Comparison of ENCODE assay signal across 8 cellular contexts in the genomic region with DNA sequence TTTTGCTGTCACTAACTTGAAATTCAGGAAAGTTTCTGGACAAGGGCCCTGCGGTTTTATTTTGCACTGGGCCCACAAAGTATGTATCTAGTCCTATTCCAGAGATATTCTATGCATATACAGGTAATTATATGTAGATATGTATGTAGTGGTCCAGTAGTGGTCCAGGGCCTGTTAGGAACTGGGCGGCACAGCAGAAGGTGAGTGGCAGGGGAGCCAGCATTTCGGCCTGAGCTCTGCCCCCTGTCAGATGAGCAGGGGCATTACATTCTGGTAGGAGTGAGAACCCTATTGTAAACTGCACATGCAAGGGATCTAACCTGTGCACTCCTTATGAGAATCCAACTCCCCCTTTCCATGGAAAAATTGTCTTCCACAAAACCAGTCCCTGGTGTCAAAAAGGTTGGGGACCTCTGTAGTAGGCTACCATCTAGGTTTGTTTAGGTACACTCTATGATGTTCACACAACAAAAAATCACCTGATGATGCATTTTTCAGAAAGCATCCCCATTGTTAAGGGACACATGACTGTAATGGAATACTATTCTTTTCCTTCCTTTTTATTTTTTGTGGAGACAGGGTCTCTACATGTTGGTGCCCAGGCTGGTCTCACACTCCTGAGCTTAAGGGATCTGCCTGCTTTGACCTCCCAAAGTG. TPM values are rescaled to one million over a fixed set of nuclear protein-coding genes. Genes with fewer than 3 reads are reported as not detected.
DNase-seq lines count a peak whose midpoint lies in the region; ATAC-seq and TF ChIP-seq lines count a peak whose summit lies in the region.

No MANE protein-coding gene starts in this region.

- no peaks in the 10 kb centered on the region for H3K9me3 Mint-ChIP-seq in activated CD4-positive, alpha-beta memory T cell treated with anti-CD3 and anti-CD28 coated beads for 36 hours

- H3K4me3 ChIP-seq in lower lobe of right lung (peak overlapping the region; percentile 14), right cardiac atrium (ENCODE audit: low read length) (no peak overlapping the region)

- DNase-seq in Daoy (ENCODE audit: low read depth): peak; percentile 34
- peak; percentile 22 for DNase-seq in HuH-7.5 (ENCODE audit: low spot score)
- DNase-seq in activated CD4-positive, alpha-beta memory T cell treated with anti-CD3 and anti-CD28 coated beads for 36 hours: peak; percentile 32
- no peak for DNase-seq in lower lobe of right lung
- DNase-seq in right cardiac atrium: no peak
- no peak for DNase-seq in OCI-M2 (lab: John Stamatoyannopoulos, UW; ENCODE audit: unreplicated experiment)

- H3K27me3 ChIP-seq in lower lobe of right lung (ENCODE audit: low read depth) (no peaks in the 10 kb centered on the region), right cardiac atrium (ENCODE audit: control insufficient read depth, insufficient read depth) (no peaks in the 10 kb centered on the region)

- WGBS in right cardiac atrium: 68% methylated on average over 3 of the region's 3 CpGs

- H3K4me1 ChIP-seq in lower lobe of right lung: peaks cover 44% of the 10 kb centered on the region
- H3K4me1 ChIP-seq in right cardiac atrium (ENCODE audit: control insufficient read depth, insufficient read depth, low read length): peaks cover 9% of the 10 kb centered on the region

- CTCF ChIA-PET in activated CD4-positive, alpha-beta memory T cell treated with anti-CD3 and anti-CD28 coated beads for 36 hours (lab: Charles Lee): interaction anchor here (0.7 to 1.0 kb wide), 2 partner anchors 101 to 327 kb away, joined by 3 to 6 read pairs; a partner anchor contains a TSS

- H3K4me3 Mint-ChIP-seq in activated CD4-positive, alpha-beta memory T cell treated with anti-CD3 and anti-CD28 coated beads for 36 hours: peak overlapping the region; percentile 54

- intact Hi-C loops in activated CD4-positive, alpha-beta memory T cell treated with anti-CD3 and anti-CD28 coated beads for 36 hours (cut with micrococcal nuclease): no loop called here
- intact Hi-C loops in lower lobe of right lung (cut with DNase I): no loop called here
- intact Hi-C loops in right cardiac atrium (cut with DNase I): no loop called here

- peaks cover 25% of the 10 kb centered on the region for H3K36me3 ChIP-seq in lower lobe of right lung

- ATAC-seq in lower lobe of right lung (no peak), HG02623 (IDR thresholded peaks at IDR 0.05; ENCODE audit: unreplicated experiment) (no peak), right cardiac atrium (no peak), HG03520 (IDR thresholded peaks at IDR 0.05; ENCODE audit: unreplicated experiment) (no peak)

- H3K4me1 Mint-ChIP-seq in activated CD4-positive, alpha-beta memory T cell treated with anti-CD3 and anti-CD28 coated beads for 36 hours (ENCODE audit: low read depth): peaks cover 50% of the 10 kb centered on the region

- H3K27ac ChIP-seq in lower lobe of right lung (no peak overlapping the region), right cardiac atrium (ENCODE audit: low read length) (no peak overlapping the region)

- H3K36me3 Mint-ChIP-seq in activated CD4-positive, alpha-beta memory T cell treated with anti-CD3 and anti-CD28 coated beads for 36 hours: peaks cover 24% of the 10 kb centered on the region

- POLR2A ChIA-PET in activated CD4-positive, alpha-beta memory T cell treated with anti-CD3 and anti-CD28 coated beads for 36 hours (lab: Charles Lee): no interaction called here

- TF ChIP-seq CTCF in lower lobe of right lung (IDR thresholded peaks at IDR 0.05): peak; percentile 37

- H3K27ac Mint-ChIP-seq in activated CD4-positive, alpha-beta memory T cell treated with anti-CD3 and anti-CD28 coated beads for 36 hours: no peak overlapping the region

- no peaks in the 10 kb centered on the region for H3K9me3 ChIP-seq in lower lobe of right lung
- no peaks in the 10 kb centered on the region for H3K9me3 ChIP-seq in right cardiac atrium (ENCODE audit: control insufficient read depth, low read length)

- H3K27me3 Mint-ChIP-seq in activated CD4-positive, alpha-beta memory T cell treated with anti-CD3 and anti-CD28 coated beads for 36 hours: no peaks in the 10 kb centered on the region

RNA-seq across cellular contexts. Expression of a gene that starts 2.8 kb away (rescaled TPM):
- total RNA-seq in Daoy (2014; rRNA removed; shearing (Covaris generic)): 40.7 and 43.3 TPM in 2 replicates
- total RNA-seq in activated CD4-positive, alpha-beta memory T cell treated with anti-CD3 and anti-CD28 coated beads for 36 hours: 10 to 100 TPM; 62.4 to 65.1 TPM
- total RNA-seq in lower lobe of right lung (66.3 TPM), right cardiac atrium (10 to 100 TPM; 24.9 to 34.1 (median 28.5) TPM)
- polyA plus RNA-seq in right cardiac atrium: 11.9 TPM

Comparison
In these comparisons a context has a peak if more than half of its experiments do, and no peak if none do; other contexts are left out.
1. DNase-seq: peak in Daoy (single experiment), HuH-7.5 (single experiment) and activated CD4-positive, alpha-beta memory T cell treated with anti-CD3 and anti-CD28 coated beads for 36 hours (single experiment); none in lower lobe of right lung (single experiment), right cardiac atrium (0 of 3) and OCI-M2 (single experiment).